16 cellular contexts compared by ENCODE assay signal in genomic region chr1:236403905-236404696, GRCh38. TPM values are rescaled to one million over a fixed set of nuclear protein-coding genes. Genes with fewer than 3 reads are reported as not detected.
DNase-seq lines count a peak whose midpoint lies in the region; ATAC-seq and TF ChIP-seq lines count a peak whose summit lies in the region.
"Had no signal": no experiment of that assay in that cellular context is flagged by ENCODE, and none has a peak within 500 bp of the region (broad histone marks: within the 10 kb centered on the region; RNA-seq: fewer than 3 reads in every experiment).

No MANE protein-coding gene starts in this region.

- peak overlapping the region; percentile 62 for H3K27ac ChIP-seq in 22Rv1
- no peak overlapping the region for H3K27ac ChIP-seq in H9 (ENCODE audit: insufficient read length, low read depth, low read length)
- H3K27ac ChIP-seq: HL-60, PC-9, SJSA1 had no signal

- H4K91ac ChIP-seq in H9 (ENCODE audit: insufficient read length, low read depth, low read length), result no peak overlapping the region

- H3K9ac ChIP-seq in H9 (ENCODE audit: extremely low read depth, insufficient read length, low read length), result no peak overlapping the region

- peak; percentile 14; the same call in 1 of the 2 replicates for TF ChIP-seq CTCF in 22Rv1 (IDR thresholded peaks at IDR 0.05)
- no peak for TF ChIP-seq CTCF in H9 (conservative IDR thresholded peaks at IDR 0.05)

- no peak overlapping the region for H4K8ac ChIP-seq in H9 (replicated peaks; ENCODE audit: insufficient read length, low read depth, low read length)

- H3K79me1 ChIP-seq in H9 (ENCODE audit: insufficient read depth, low read depth, low read length, poor library complexity, severe bottlenecking), result peaks cover 2% of the 10 kb centered on the region

- no peaks in the 10 kb centered on the region for H3K27me3 ChIP-seq in H9 (ENCODE audit: insufficient read depth, low read length)

- H3K56ac ChIP-seq in H9 (ENCODE audit: insufficient read length, low read depth, low read length), result no peak overlapping the region

- no peak overlapping the region for H3K14ac ChIP-seq in H9 (ENCODE audit: insufficient read depth, low read length)

- H2BK120ac ChIP-seq in H9 (ENCODE audit: low read depth, low read length, poor library complexity, severe bottlenecking), result no peak overlapping the region

- no peaks in the 10 kb centered on the region for H3K9me3 ChIP-seq in H9 (ENCODE audit: control insufficient read depth, low read depth, low read length)
- H3K9me3 ChIP-seq in T-helper 17 cell (ENCODE audit: control insufficient read depth, low read length, poor library complexity, severe bottlenecking), result no peaks in the 10 kb centered on the region
- H3K9me3 ChIP-seq: SJSA1 had no signal

- H3K36me3 Mint-ChIP-seq in H9 (ENCODE audit: insufficient read depth in 1 of 3, low read depth in 3 of 3) (no peaks in the 10 kb centered on the region), T-helper 17 cell (ENCODE audit: low read depth) (peaks cover 3% of the 10 kb centered on the region)

- H3K23ac ChIP-seq in H9 (ENCODE audit: insufficient read length, low read depth, low read length), result no peak overlapping the region

- no peaks in the 10 kb centered on the region for H3K23me2 ChIP-seq in H9 (ENCODE audit: insufficient read length, low read depth, low read length, poor library complexity, severe bottlenecking)

- no peak overlapping the region for H3T11ph ChIP-seq in H9 (ENCODE audit: low read length)

- WGBS in H9 (ENCODE audit: extremely low coverage, insufficient read length, low lambda C conversion rate), result no CpG with 5 or more reads among the region's 18 CpGs

- no peak overlapping the region for H2AK5ac ChIP-seq in H9 (ENCODE audit: insufficient read length, low read length)

- peaks cover 7% of the 10 kb centered on the region; the same call in 1 of the 2 replicates for H3K4me1 ChIP-seq in H9 (ENCODE audit: insufficient read depth, low read length)
- H3K4me1 ChIP-seq: SJSA1 had no signal

- H2BK12ac ChIP-seq in H9 (ENCODE audit: insufficient read length, low read depth, low read length), result no peak overlapping the region

- no peak overlapping the region for H2BK5ac ChIP-seq in H9 (ENCODE audit: insufficient read length, low read length)

- H4K5ac ChIP-seq in H9 (ENCODE audit: insufficient read length, low read depth, low read length), result no peak overlapping the region

- H2BK15ac ChIP-seq in H9 (ENCODE audit: low read depth, low read length), result no peak overlapping the region

- no peak overlapping the region for H3K18ac ChIP-seq in H9 (ENCODE audit: insufficient read length, low read depth, low read length)

- H3K4me2 ChIP-seq in H9 (ENCODE audit: insufficient read depth, insufficient read length, low read length), result no peak overlapping the region
- H3K4me2 ChIP-seq: PC-9 had no signal

- H3K4me1 Mint-ChIP-seq in H9 (peaks cover 9% of the 10 kb centered on the region in 2 experiments), T-helper 17 cell (peaks cover 17% of the 10 kb centered on the region)

- no peak overlapping the region for H2AFZ ChIP-seq in H9 (ENCODE audit: low read length)
- H2AFZ ChIP-seq: PC-9 had no signal

- no peaks in the 10 kb centered on the region for H3K9me3 Mint-ChIP-seq in H9
- H3K9me3 Mint-ChIP-seq: CD4-positive, alpha-beta T cell had no signal

- ATAC-seq in T-helper 17 cell, result no peak
- ATAC-seq in HG03025 (IDR thresholded peaks at IDR 0.05; ENCODE audit: low FRiP score, unreplicated experiment), result no peak
- ATAC-seq in HG03520 (IDR thresholded peaks at IDR 0.05; ENCODE audit: unreplicated experiment), result no peak

- 0 out of 7 replicates have a peak overlapping the region, but pooled peaks of 2 of the 3 experiments have one; percentile 22 to 49 for H3K27ac Mint-ChIP-seq in H9
- H3K27ac Mint-ChIP-seq in T-helper 17 cell, result peak overlapping the region; percentile 14
- H3K27ac Mint-ChIP-seq: CD4-positive, alpha-beta T cell had no signal

- no peak overlapping the region for H3K4ac ChIP-seq in H9 (ENCODE audit: low read depth, low read length)

- H3K79me2 ChIP-seq in H9 (ENCODE audit: insufficient read depth, low read length), result no peaks in the 10 kb centered on the region

- no peaks in the 10 kb centered on the region for H4K20me1 ChIP-seq in H9 (ENCODE audit: control insufficient read depth, insufficient read depth, insufficient read length)

- no peak overlapping the region for H3K4me3 Mint-ChIP-seq in H9
- H3K4me3 Mint-ChIP-seq in T-helper 17 cell, result no peak overlapping the region
- H3K4me3 Mint-ChIP-seq: CD4-positive, alpha-beta T cell had no signal

- H2BK20ac ChIP-seq in H9 (ENCODE audit: low read depth, low read length, poor library complexity, severe bottlenecking), result no peak overlapping the region

- DNase-seq in H9 (no peak), T-helper 17 cell (no peak), islet precursor cell (peak; percentile 43), pons (ENCODE audit: low spot score) (no peak), T-helper 2 cell (no peak)
- DNase-seq: CD4-positive, alpha-beta T cell; NCI-H1436; NCI-H2029; NCI-H2227 treated with DMSO at 0.1 percent for 48 hours; NCI-H524 treated with DMSO at 0.1 percent for 48 hours; PC-9 had no signal

- H3K27me3 Mint-ChIP-seq in H9 (ENCODE audit: low read depth), result no peaks in the 10 kb centered on the region; the same call in 1 of the 2 replicates
- H3K27me3 Mint-ChIP-seq in T-helper 17 cell, result peaks cover 13% of the 10 kb centered on the region

RNA-seq across cellular contexts. Expression of gene EDARADD, which starts 10.0 kb away (rescaled TPM):
- total RNA-seq in H9 (2021) (3.8 and 4.5 TPM in 2 replicates), T-helper 17 cell (1 to 10 TPM in 1 of 2 donors, under 1 TPM in 1; 0.37 to 2.5 TPM)
- total RNA-seq: PC-9, SJSA1 had no signal
